ENCODE assay signal across 9 cellular contexts in the genomic region with DNA sequence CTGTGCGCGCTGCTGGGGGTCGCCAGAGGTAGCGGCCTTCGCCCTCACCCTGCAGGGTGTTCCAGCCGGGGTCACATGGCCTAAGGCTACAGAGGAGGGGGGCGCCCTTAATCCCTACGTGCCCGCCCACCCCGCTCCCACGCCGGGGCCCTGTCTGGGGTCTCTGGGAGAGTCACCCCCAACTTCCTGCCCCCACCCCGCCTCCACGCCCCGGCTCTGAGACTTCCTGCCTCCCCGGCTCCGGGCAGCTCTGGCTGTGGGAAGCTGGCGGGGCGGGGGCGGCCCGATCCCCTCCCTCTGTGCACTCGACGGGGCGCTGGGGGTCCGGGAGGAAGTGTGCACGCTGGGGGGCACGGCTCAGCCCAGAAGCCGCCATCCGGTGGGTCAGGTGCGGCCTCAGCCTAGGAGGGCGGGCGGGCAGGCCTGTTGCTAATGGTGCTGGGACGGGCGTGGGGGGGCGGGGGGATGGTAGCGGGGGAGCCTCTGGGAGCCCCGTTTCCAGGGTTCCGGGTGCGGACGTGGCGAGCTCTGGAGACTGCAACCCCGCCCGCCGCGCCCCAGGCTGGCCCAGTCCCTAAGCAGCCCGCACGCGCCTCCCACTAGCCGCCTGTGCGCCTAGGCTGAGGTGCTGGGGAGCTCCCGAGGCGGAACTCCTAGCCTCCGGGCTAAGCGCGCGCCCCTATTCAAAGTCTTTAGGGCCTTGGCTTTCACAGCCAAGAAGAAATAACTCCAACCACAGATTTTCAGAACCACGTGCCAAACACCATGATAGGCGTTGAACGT.
DNase-seq lines count a peak whose midpoint lies in the region; ATAC-seq lines count a peak whose summit lies in the region.
"Had no signal": no experiment of that assay in that cellular context is flagged by ENCODE, and none has a peak within 500 bp of the region (broad histone marks: within the 10 kb centered on the region; RNA-seq: fewer than 3 reads in every experiment).

No MANE protein-coding gene starts in this region.

- peaks cover 25% of the 10 kb centered on the region for H3K4me1 Mint-ChIP-seq in activated naive CD8-positive, alpha-beta T cell treated with anti-CD3 and anti-CD28 coated beads for 36 hours

- no peaks in the 10 kb centered on the region for H3K36me3 Mint-ChIP-seq in activated naive CD8-positive, alpha-beta T cell treated with anti-CD3 and anti-CD28 coated beads for 36 hours

- H3K9ac ChIP-seq in iPS-18a (ENCODE audit: low read length): peak overlapping the region; percentile 72

- DNase-seq in activated CD4-positive, alpha-beta T cell treated with anti-CD3 and anti-CD28 coated beads for 48 hours: peak; percentile 15
- DNase-seq in activated CD4-positive, alpha-beta T cell treated with anti-CD3 and anti-CD28 coated beads for 1 hour: no peak
- DNase-seq in activated naive CD8-positive, alpha-beta T cell treated with anti-CD3 and anti-CD28 coated beads for 36 hours: peak; percentile 40
- DNase-seq in stimulated activated CD8-positive, alpha-beta memory T cell treated with anti-CD3 and anti-CD28 coated beads, Interleukin-4, amount 100 ng/mL, for 4 hours (ENCODE audit: low read depth in 2 of 2, low spot score in 1 of 2): peak; percentile 16 to 48
- no peak for DNase-seq in DMS114 treated with DMSO at 0.1 percent for 48 hours (lab: John Stamatoyannopoulos, UW; ENCODE audit: unreplicated experiment)
- no peak for DNase-seq in cortex of kidney (lab: John Stamatoyannopoulos, UW)

- H3K36me3 ChIP-seq in iPS-18a (ENCODE audit: control insufficient read depth, low read depth, low read length): no peaks in the 10 kb centered on the region

- no peak for ATAC-seq in GM18870 (IDR thresholded peaks at IDR 0.05; ENCODE audit: unreplicated experiment)

- peak overlapping the region; percentile 60 for H3K27ac ChIP-seq in iPS-18a (ENCODE audit: low read length)
- H3K27ac ChIP-seq: C4-2B had no signal

- H3K9me3 ChIP-seq in iPS-18a (ENCODE audit: control insufficient read depth, low read depth, low read length): no peaks in the 10 kb centered on the region

- no peak overlapping the region for H3K27ac Mint-ChIP-seq in activated naive CD8-positive, alpha-beta T cell treated with anti-CD3 and anti-CD28 coated beads for 36 hours

- peak overlapping the region; percentile 76 for H3K4me3 ChIP-seq in iPS-18a (ENCODE audit: low read length)

- H3K4me1 ChIP-seq in iPS-18a (ENCODE audit: control insufficient read depth, low read depth, low read length): peaks cover 35% of the 10 kb centered on the region

- no peaks in the 10 kb centered on the region for H3K9me3 Mint-ChIP-seq in activated naive CD8-positive, alpha-beta T cell treated with anti-CD3 and anti-CD28 coated beads for 36 hours

- H3K4me3 Mint-ChIP-seq in activated naive CD8-positive, alpha-beta T cell treated with anti-CD3 and anti-CD28 coated beads for 36 hours: peak overlapping the region; percentile 29

- H3K27me3 ChIP-seq in iPS-18a (ENCODE audit: control insufficient read depth, insufficient read depth, low read length): peaks cover 23% of the 10 kb centered on the region

- H3K27me3 Mint-ChIP-seq in activated naive CD8-positive, alpha-beta T cell treated with anti-CD3 and anti-CD28 coated beads for 36 hours: no peaks in the 10 kb centered on the region

Comparison
In these comparisons a context has a peak if more than half of its experiments do, and no peak if none do; other contexts are left out.
1. DNase-seq: peak in activated CD4-positive, alpha-beta T cell treated with anti-CD3 and anti-CD28 coated beads for 48 hours (single experiment), activated naive CD8-positive, alpha-beta T cell treated with anti-CD3 and anti-CD28 coated beads for 36 hours (single experiment) and stimulated activated CD8-positive, alpha-beta memory T cell treated with anti-CD3 and anti-CD28 coated beads, Interleukin-4, amount 100 ng/mL, for 4 hours (2 of 2); none in activated CD4-positive, alpha-beta T cell treated with anti-CD3 and anti-CD28 coated beads for 1 hour (single experiment), DMS114 treated with DMSO at 0.1 percent for 48 hours (single experiment) and cortex of kidney (single experiment).